ENCODE assay signal across 1 cellular context in genomic region chr3:171566803-171567422, GRCh38.
TF ChIP-seq lines count a peak whose summit lies in the region.

No MANE protein-coding gene starts in this region.

TF ChIP-seq in HCT116, 20 proteins besides CTCF, POLR2A, EP300 and RAD21:
- TF ChIP-seq REST (IDR thresholded peaks at IDR 0.05; ENCODE audit: low read depth) (no peak), TCF7L2 (IDR thresholded peaks at IDR 0.05; ENCODE audit: borderline replicate concordance, extremely low read depth, insufficient read depth, insufficient read length) (peak; percentile 45), ZFX (IDR thresholded peaks at IDR 0.05) (no peak), CBX3 (IDR thresholded peaks at IDR 0.05; ENCODE audit: low read depth) (0 out of 2 replicates have a peak, but pooled peaks have one; percentile 15)
